In genomic region chr14:95256776-95257060, GRCh38 we compare ENCODE assay signal across 16 cellular contexts.
"Had no signal": no experiment of that assay in that cellular context is flagged by ENCODE, and none has a peak within 500 bp of the region (broad histone marks: within the 10 kb centered on the region; RNA-seq: fewer than 3 reads in every experiment).

No MANE protein-coding gene starts in this region.

- H3K27me3 Mint-ChIP-seq: activated B cell treated with CpG ODN at 0.5 μM for 24 hours; activated CD4-positive, alpha-beta T cell treated with anti-CD3 and anti-CD28 coated beads, Interleukin-2, amount 10 ng/mL, durations not matched to agents 24 days and 14 days; stimulated activated memory B cell treated with anti-CD40 and anti-IgM and Interleukin-4, amounts not matched to agents 10 μg/mL and 1 μg/mL and 100 μg/mL, for 72 hours had no signal

- H3K9me3 Mint-ChIP-seq: activated B cell treated with CpG ODN at 0.5 μM for 24 hours; activated CD4-positive, alpha-beta T cell treated with anti-CD3 and anti-CD28 coated beads, Interleukin-2, amount 10 ng/mL, durations not matched to agents 24 days and 14 days; memory B cell; stimulated activated memory B cell treated with anti-CD40 and anti-IgM and Interleukin-4, amounts not matched to agents 10 μg/mL and 1 μg/mL and 100 μg/mL, for 72 hours had no signal

- H3K27ac Mint-ChIP-seq: activated B cell treated with CpG ODN at 0.5 μM for 24 hours; activated CD4-positive, alpha-beta T cell treated with anti-CD3 and anti-CD28 coated beads, Interleukin-2, amount 10 ng/mL, durations not matched to agents 24 days and 14 days; memory B cell; stimulated activated memory B cell treated with anti-CD40 and anti-IgM and Interleukin-4, amounts not matched to agents 10 μg/mL and 1 μg/mL and 100 μg/mL, for 72 hours; T-helper 17 cell had no signal

- H3K27ac ChIP-seq: brain microvascular endothelial cell, gastrocnemius medialis, left ventricle myocardium inferior, psoas muscle, spleen had no signal

- DNase-seq: activated B cell treated with CpG ODN at 0.5 μM for 24 hours; activated CD4-positive, alpha-beta T cell treated with anti-CD3 and anti-CD28 coated beads, Interleukin-2, amount 10 ng/mL, durations not matched to agents 24 days and 14 days; activated naive CD4-positive, alpha-beta T cell treated with anti-CD3 and anti-CD28 coated beads, Interleukin-2, amount 50 U/mL, for 16 hours; activated T-cell treated with anti-CD3 and anti-CD28 coated beads, Interleukin-2, amount 50 U/mL, for 1 hour; amniotic stem cell; brain microvascular endothelial cell; gastrocnemius medialis; heart right ventricle; left ventricle myocardium inferior; psoas muscle; spleen; stimulated activated CD4-positive, alpha-beta T cell treated with anti-CD3 and anti-CD28 coated beads, Interleukin-1b, Interleukin-23, amount 100 ng/mL, for 48 hours; T-helper 17 cell had no signal

- H3K4me3 Mint-ChIP-seq: activated B cell treated with CpG ODN at 0.5 μM for 24 hours; activated CD4-positive, alpha-beta T cell treated with anti-CD3 and anti-CD28 coated beads, Interleukin-2, amount 10 ng/mL, durations not matched to agents 24 days and 14 days; memory B cell; stimulated activated memory B cell treated with anti-CD40 and anti-IgM and Interleukin-4, amounts not matched to agents 10 μg/mL and 1 μg/mL and 100 μg/mL, for 72 hours; T-helper 17 cell had no signal

- H3K4me1 Mint-ChIP-seq: T-helper 17 cell had no signal

- H3K4me3 ChIP-seq: gastrocnemius medialis, heart right ventricle, left ventricle myocardium inferior, psoas muscle, spleen had no signal

- H3K36me3 ChIP-seq: brain microvascular endothelial cell, gastrocnemius medialis, heart right ventricle, left ventricle myocardium inferior, spleen had no signal

- H3K36me3 Mint-ChIP-seq: memory B cell; stimulated activated memory B cell treated with anti-CD40 and anti-IgM and Interleukin-4, amounts not matched to agents 10 μg/mL and 1 μg/mL and 100 μg/mL, for 72 hours had no signal

- H3K9me3 ChIP-seq: gastrocnemius medialis, heart right ventricle, left ventricle myocardium inferior, psoas muscle, spleen had no signal

- ATAC-seq: gastrocnemius medialis; heart right ventricle; psoas muscle; sciatic nerve; stimulated activated memory B cell treated with anti-CD40 and anti-IgM and Interleukin-4, amounts not matched to agents 10 μg/mL and 1 μg/mL and 100 μg/mL, for 72 hours; T-helper 17 cell had no signal

- H3K27me3 ChIP-seq: brain microvascular endothelial cell, gastrocnemius medialis, spleen had no signal
